9 cellular contexts compared by ENCODE assay signal in the genomic region with DNA sequence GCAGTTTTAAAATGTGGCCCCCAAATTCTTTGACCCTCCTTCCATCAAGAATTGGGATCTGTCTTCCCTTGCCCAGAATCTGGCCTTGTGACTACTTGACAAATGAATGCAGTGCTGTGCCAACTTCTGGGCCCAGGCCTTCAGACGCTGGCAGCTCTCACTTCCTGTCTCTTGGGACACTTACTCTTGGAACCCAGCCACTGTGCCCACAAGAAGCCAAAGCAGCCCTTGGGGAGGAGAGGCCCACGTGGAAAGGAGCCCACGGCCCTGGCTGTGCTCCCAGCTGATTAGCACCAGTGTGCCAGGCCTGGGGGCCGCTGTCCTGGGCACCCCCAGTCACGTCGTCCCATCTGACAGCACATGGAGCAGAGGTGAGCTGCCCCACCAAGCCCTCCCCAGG. TPM values are rescaled to one million over a fixed set of nuclear protein-coding genes. Genes with fewer than 3 reads are reported as not detected.
DNase-seq lines count a peak whose midpoint lies in the region; ATAC-seq, FAIRE-seq and TF ChIP-seq lines count a peak whose summit lies in the region.
"Had no signal": no experiment of that assay in that cellular context is flagged by ENCODE, and none has a peak within 500 bp of the region (broad histone marks: within the 10 kb centered on the region; RNA-seq: fewer than 3 reads in every experiment).

No MANE protein-coding gene starts in this region.

- FAIRE-seq in RCC 7860 (lab: Jason Lieb, UNC), result no peak
- FAIRE-seq: GM18507 had no signal

- peak; percentile 59 for DNase-seq in GM03348 (ENCODE audit: low spot score)
- peak; percentile 14 for DNase-seq in RCC 7860 (ENCODE audit: low spot score)
- peak; percentile 59 for DNase-seq in fibroblast of the aortic adventitia (ENCODE audit: low read depth)
- peak; percentile 73 for DNase-seq in renal cortical epithelial cell (ENCODE audit: low read depth)
- DNase-seq in left colon, result no peak
- DNase-seq in activated T-cell treated with anti-CD3 and anti-CD28 coated beads for 4 hours, result no peak

- no peak for ATAC-seq in GM21526 (IDR thresholded peaks at IDR 0.05; ENCODE audit: low FRiP score, unreplicated experiment)
- ATAC-seq in left colon, result no peak
- no peak for ATAC-seq in HG02970 (IDR thresholded peaks at IDR 0.05; ENCODE audit: low FRiP score, unreplicated experiment)

- H3K4me3 ChIP-seq in fibroblast of the aortic adventitia (ENCODE audit: low read depth, low read length), result no peak overlapping the region

- TF ChIP-seq CTCF in fibroblast of the aortic adventitia (IDR thresholded peaks at IDR 0.05; ENCODE audit: insufficient read depth, low read length), result no peak

- intact Hi-C loops in left colon (cut with DNase I, micrococcal nuclease), result no loop called here

RNA-seq across cellular contexts. Expression of a gene that starts 56.6 kb away (rescaled TPM):
- total RNA-seq in fibroblast of the aortic adventitia (ENCODE audit: low replicate concordance) (1,513 and 2,231 TPM in 2 replicates), renal cortical epithelial cell (749 and 1,158 TPM in 2 replicates), left colon (1,000 to 10,000 TPM; 1,768 to 1,865 TPM)

Comparison
In these comparisons a context has a peak if more than half of its experiments do, and no peak if none do; other contexts are left out.
1. DNase-seq: peak in GM03348 (single experiment), RCC 7860 (single experiment), fibroblast of the aortic adventitia (single experiment) and renal cortical epithelial cell (single experiment); none in left colon (0 of 2) and activated T-cell treated with anti-CD3 and anti-CD28 coated beads for 4 hours (single experiment).